ENCODE assay signal across 2 cellular contexts in the genomic region with DNA sequence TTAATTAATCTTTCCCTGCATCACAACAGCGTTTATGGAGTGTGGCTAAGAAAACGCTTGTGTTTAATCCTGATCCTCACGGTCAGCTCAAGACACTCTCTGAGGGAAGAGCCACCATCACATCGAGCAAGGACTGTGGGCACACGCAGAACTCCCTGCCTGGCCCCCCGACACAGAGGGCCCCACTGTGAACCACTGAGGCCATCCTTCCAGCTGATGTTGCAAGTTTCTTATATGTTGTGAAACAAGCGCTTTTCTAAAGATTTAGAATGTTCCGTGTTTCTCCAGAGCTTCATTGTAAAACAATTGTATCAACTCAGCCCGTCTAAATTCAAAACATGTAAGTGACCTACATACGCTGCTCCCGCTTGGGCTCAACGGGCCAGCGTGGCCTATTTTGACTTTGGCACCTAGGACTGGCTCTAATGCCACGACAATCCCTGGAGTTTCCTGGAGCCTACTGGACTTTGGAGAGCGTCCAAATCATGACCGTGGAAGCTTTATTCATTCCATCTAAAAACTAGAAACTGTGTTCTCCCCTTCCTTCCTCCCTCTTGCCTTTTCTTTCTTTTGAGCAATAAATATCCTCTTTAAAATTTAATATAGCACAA.
TF ChIP-seq lines count a peak whose summit lies in the region.

No MANE protein-coding gene starts in this region.

TF ChIP-seq in endothelial cell of umbilical vein, 7 proteins besides CTCF, POLR2A, EP300 and RAD21 (continued from another document):
- TF ChIP-seq FOS (IDR thresholded peaks at IDR 0.05; ENCODE audit: borderline replicate concordance, insufficient read depth, low read length) (no peak), JUN (IDR thresholded peaks at IDR 0.05; ENCODE audit: borderline replicate concordance, insufficient read depth, insufficient read length, low read depth) (no peak), EZH2 (IDR thresholded peaks at IDR 0.05; ENCODE audit: borderline replicate concordance, low read depth, low read length, severe bottlenecking) (no peak), POLR2AphosphoS5 (IDR thresholded peaks at IDR 0.05; ENCODE audit: insufficient read depth, low read depth, low read length) (no peak), GATA2 (IDR thresholded peaks at IDR 0.05; ENCODE audit: insufficient read depth, insufficient read length, low read depth, low read length) (no peak), MYC (IDR thresholded peaks at IDR 0.05; ENCODE audit: low read depth, low read length) (no peak)

TF ChIP-seq in HEK293T, 16 proteins besides CTCF, POLR2A, EP300 and RAD21 (continued from another document):
- no peak for TF ChIP-seq PKNOX1 (IDR thresholded peaks at IDR 0.05)
- TF ChIP-seq FOXA1 (IDR thresholded peaks at IDR 0.05) = no peak
- TF ChIP-seq ZNF384 (IDR thresholded peaks at IDR 0.05) = no peak
